1 cellular context compared by ENCODE assay signal in genomic region chr11:68657021-68657780, GRCh38.
TF ChIP-seq lines count a peak whose summit lies in the region.

No MANE protein-coding gene starts in this region.

TF ChIP-seq in IMR-90, 13 proteins besides CTCF, POLR2A, EP300 and RAD21 (continued from another document):
- TF ChIP-seq ELK1 (IDR thresholded peaks at IDR 0.05; ENCODE audit: borderline replicate concordance, low read depth, low read length) (no peak), RFX5 (IDR thresholded peaks at IDR 0.05; ENCODE audit: low read depth, low read length) (no peak), SMC3 (IDR thresholded peaks at IDR 0.05; ENCODE audit: low read depth, low read length) (no peak), MAZ (IDR thresholded peaks at IDR 0.05; ENCODE audit: borderline replicate concordance, low read depth, low read length) (no peak), MAFK (IDR thresholded peaks at IDR 0.05; ENCODE audit: low read depth, low read length) (no peak), CHD1 (IDR thresholded peaks at IDR 0.05; ENCODE audit: low read depth, low read length) (no peak), MXI1 (IDR thresholded peaks at IDR 0.05; ENCODE audit: borderline replicate concordance, low read depth, low read length) (no peak), RCOR1 (IDR thresholded peaks at IDR 0.05; ENCODE audit: insufficient replicate concordance, low read length) (no peak), NFE2L2 (IDR thresholded peaks at IDR 0.05; ENCODE audit: low read depth, low read length) (no peak)
